33 cellular contexts compared by ENCODE assay signal in genomic region chr9:128141604-128142003, GRCh38. TPM values are rescaled to one million over a fixed set of nuclear protein-coding genes. Genes with fewer than 3 reads are reported as not detected.
DNase-seq lines count a peak whose midpoint lies in the region; ATAC-seq, FAIRE-seq and TF ChIP-seq lines count a peak whose summit lies in the region.
"Had no signal": no experiment of that assay in that cellular context is flagged by ENCODE, and none has a peak within 500 bp of the region (broad histone marks: within the 10 kb centered on the region; RNA-seq: fewer than 3 reads in every experiment).

No MANE protein-coding gene starts in this region.

- ATAC-seq in RWPE2 (ENCODE audit: low read depth), result no peak
- no peak for ATAC-seq in HepG2
- ATAC-seq: GM23338; pancreas; stimulated activated naive CD8-positive, alpha-beta T cell treated with anti-CD3 and anti-CD28 coated beads, Interleukin-15, Interleukin-2, amounts not matched to agents 100 U/mL and 50 U/mL, for 24 hours; upper lobe of right lung had no signal

- H3K18ac ChIP-seq in mesendoderm (ENCODE audit: low read length), result no peak overlapping the region

- no peak overlapping the region for H4K8ac ChIP-seq in mesendoderm (ENCODE audit: low read depth, low read length)

- FAIRE-seq in HepG2 (lab: Jason Lieb, UNC), result no peak
- FAIRE-seq: GM19239, pancreas had no signal

- no peaks in the 10 kb centered on the region for H3K9me3 ChIP-seq in left ventricle myocardium inferior (replicated peaks)
- H3K9me3 ChIP-seq in right atrium auricular region, result no peaks in the 10 kb centered on the region
- no peaks in the 10 kb centered on the region for H3K9me3 ChIP-seq in RWPE2 (ENCODE audit: severe bottlenecking)
- H3K9me3 ChIP-seq in HepG2 (ENCODE audit: low read length), result no peaks in the 10 kb centered on the region
- H3K9me3 ChIP-seq: BLaER1 treated with 17β-estradiol and CSF1 and Interleukin-3, amounts not matched to agents 10 nM and 100 nM; Caco-2; heart left ventricle; pancreas; upper lobe of right lung had no signal

- H4K20me1 ChIP-seq in HepG2 (ENCODE audit: insufficient read depth, low read length), result no peaks in the 10 kb centered on the region

- DNase-seq in left ventricle myocardium inferior (no peak), right atrium auricular region (ENCODE audit: low spot score) (no peak), RWPE2 (ENCODE audit: low spot score) (peak; percentile 6), HepG2 (ENCODE audit: low spot score) (no peak), mesendoderm (no peak), NOMO-1 (lab: John Stamatoyannopoulos, UW; ENCODE audit: unreplicated experiment in 2 of 2) (no peak), NCI-H1105 (lab: John Stamatoyannopoulos, UW) (no peak)
- DNase-seq: activated CD4-positive, alpha-beta T cell treated with anti-CD3 and anti-CD28 coated beads, Interleukin-2, amount 50 U/mL, for 48 hours; activated naive CD8-positive, alpha-beta T cell treated with anti-CD3 and anti-CD28 coated beads, Interleukin-2, amount 50 U/mL, for 24 hours; activated T-cell treated with anti-CD3 and anti-CD28 coated beads for 4 hours; Caco-2; central memory CD4-positive, alpha-beta T cell; DMS79; HFFc6; kidney glomerular epithelial cell; NCI-H1092; NCI-H187; NCI-H510A; nephron progenitor cell; retina; RPMI8226; stimulated activated CD4-positive, alpha-beta T cell treated with anti-CD3 and anti-CD28 coated beads, Interleukin-1b, Interleukin-23, amount 100 ng/mL, for 48 hours; stimulated activated naive CD8-positive, alpha-beta T cell treated with anti-CD3 and anti-CD28 coated beads, Interleukin-15, Interleukin-2, amounts not matched to agents 100 U/mL and 50 U/mL, for 24 hours; upper lobe of right lung had no signal

- H3K4me3 ChIP-seq in left ventricle myocardium inferior (no peak overlapping the region), right atrium auricular region (no peak overlapping the region), RWPE2 (ENCODE audit: severe bottlenecking) (no peak overlapping the region), HepG2 (replicated peaks in 1 of 3; ENCODE audit: insufficient read depth in 1 of 3, low read depth in 2 of 3, low read length in 3 of 3) (no peak overlapping the region), mesendoderm (ENCODE audit: low read length) (no peak overlapping the region)
- H3K4me3 ChIP-seq: BLaER1 treated with 17β-estradiol and CSF1 and Interleukin-3, amounts not matched to agents 10 nM and 100 nM; GM23338; heart left ventricle; pancreas; smooth muscle cell; upper lobe of right lung had no signal

- 100% methylated on average over 3 of the region's 3 CpGs for WGBS in HepG2 (ENCODE audit: low lambda C conversion rate)
- no CpG with 5 or more reads among the region's 3 CpGs for WGBS in mesendoderm (ENCODE audit: extremely low coverage, insufficient coverage, low lambda C conversion rate)

- CTCF ChIA-PET in HepG2 (lab: Yijun Ruan, JAX; ENCODE audit: low intra/inter-chr PET ratio, low total read pairs), result no interaction called here

- BruUV-seq in HepG2 (replicated peaks; lab: Mats Ljungman, UMichigan), result no TSS peak

- POLR2A ChIA-PET in HepG2 (lab: Yijun Ruan, JAX), result interaction anchor here (1.1 to 2.2 kb wide), 2 partner anchors 9 to 18 kb away, joined by 3 to 7 read pairs; partner anchors contain the start of gene BBLN

- no peaks in the 10 kb centered on the region for H3K36me3 ChIP-seq in left ventricle myocardium inferior
- H3K36me3 ChIP-seq in right atrium auricular region, result no peaks in the 10 kb centered on the region
- no peaks in the 10 kb centered on the region for H3K36me3 ChIP-seq in RWPE2 (ENCODE audit: low read depth)
- no peaks in the 10 kb centered on the region for H3K36me3 ChIP-seq in HepG2 (replicated peaks in 1 of 2; ENCODE audit: control insufficient read depth in 1 of 2, insufficient read depth in 2 of 2, low read length in 2 of 2)
- H3K36me3 ChIP-seq in mesendoderm (ENCODE audit: control insufficient read depth, insufficient read depth, low read length), result no peaks in the 10 kb centered on the region
- H3K36me3 ChIP-seq: BLaER1 treated with 17β-estradiol and CSF1 and Interleukin-3, amounts not matched to agents 10 nM and 100 nM; heart left ventricle; pancreas; upper lobe of right lung had no signal

- peak overlapping the region; percentile 39; the same call in 1 of the 2 replicates for H3K4me2 ChIP-seq in HepG2 (ENCODE audit: low read depth, low read length)
- H3K4me2 ChIP-seq in mesendoderm (ENCODE audit: low read length), result no peak overlapping the region
- H3K4me2 ChIP-seq: GM23338, smooth muscle cell had no signal

- no peaks in the 10 kb centered on the region for H3K79me1 ChIP-seq in mesendoderm (ENCODE audit: low read length)

- H3K27ac ChIP-seq in left ventricle myocardium inferior (replicated peaks) (peak overlapping the region; percentile 59), right atrium auricular region (no peak overlapping the region), RWPE2 (ENCODE audit: poor library complexity, severe bottlenecking) (no peak overlapping the region), HepG2 (ENCODE audit: extremely low read length, insufficient read depth, low read length) (no peak overlapping the region), mesendoderm (ENCODE audit: low read depth, low read length) (no peak overlapping the region)
- H3K27ac ChIP-seq: BLaER1 treated with 17β-estradiol and CSF1 and Interleukin-3, amounts not matched to agents 10 nM and 100 nM; pancreas; upper lobe of right lung had no signal

- H3K56ac ChIP-seq in mesendoderm (ENCODE audit: low read length), result no peak overlapping the region

- TF ChIP-seq EP300 in HepG2 (IDR thresholded peaks at IDR 0.05; ENCODE audit: low read depth in 2 of 2, low read length in 2 of 2) (no peak), HepG2 (CRISPR knock-in tag; IDR thresholded peaks at IDR 0.05; ENCODE audit: borderline replicate concordance) (no peak)

- TF ChIP-seq RAD21 in HepG2 (CRISPR knock-in tag; IDR thresholded peaks at IDR 0.05), result no peak

- in situ Hi-C loops in HepG2 (cut with HindIII; ENCODE audit: extremely low pct_ligation_motif_present, low pct_unique_long_range_greater_than_20kb), result no loop called here

- H2BK15ac ChIP-seq in mesendoderm (replicated peaks; ENCODE audit: low read depth), result no peak overlapping the region

- H4K5ac ChIP-seq in mesendoderm (ENCODE audit: low read length), result no peak overlapping the region

- H3K79me2 ChIP-seq in HepG2 (ENCODE audit: insufficient read depth, low read length), result no peaks in the 10 kb centered on the region
- no peaks in the 10 kb centered on the region for H3K79me2 ChIP-seq in mesendoderm (ENCODE audit: control insufficient read depth, insufficient read depth, low read length)

- no peak overlapping the region for H2BK5ac ChIP-seq in mesendoderm (ENCODE audit: low read length)

- no peak overlapping the region for H3K4ac ChIP-seq in mesendoderm (ENCODE audit: low read depth, low read length)

- TF ChIP-seq CTCF in left ventricle myocardium inferior (IDR thresholded peaks at IDR 0.05; ENCODE audit: borderline replicate concordance) (no peak), right atrium auricular region (IDR thresholded peaks at IDR 0.05) (no peak), RWPE2 (IDR thresholded peaks at IDR 0.05; ENCODE audit: poor library complexity, severe bottlenecking) (no peak), HepG2 (CRISPR knock-in tag; IDR thresholded peaks at IDR 0.05) (no peak)

- H2AK5ac ChIP-seq in mesendoderm (ENCODE audit: low read length), result no peak overlapping the region

- no peak for TF ChIP-seq POLR2A in HepG2 (IDR thresholded peaks at IDR 0.05; ENCODE audit: insufficient read depth in 1 of 2, low read depth in 2 of 2, low read length in 2 of 2)

- H3K4me1 ChIP-seq in left ventricle myocardium inferior, result peaks cover 14% of the 10 kb centered on the region
- H3K4me1 ChIP-seq in right atrium auricular region, result no peaks in the 10 kb centered on the region
- H3K4me1 ChIP-seq in RWPE2 (ENCODE audit: insufficient read depth, poor library complexity, severe bottlenecking), result peaks cover 20% of the 10 kb centered on the region
- peaks cover 59% of the 10 kb centered on the region for H3K4me1 ChIP-seq in HepG2 (ENCODE audit: insufficient read depth, low read length)
- H3K4me1 ChIP-seq in mesendoderm (ENCODE audit: control insufficient read depth, low read depth, low read length), result no peaks in the 10 kb centered on the region
- H3K4me1 ChIP-seq: pancreas, upper lobe of right lung had no signal

- no peaks in the 10 kb centered on the region for H3K27me3 ChIP-seq in left ventricle myocardium inferior (ENCODE audit: low read depth)
- no peaks in the 10 kb centered on the region for H3K27me3 ChIP-seq in right atrium auricular region
- no peaks in the 10 kb centered on the region for H3K27me3 ChIP-seq in RWPE2 (ENCODE audit: insufficient read depth, poor library complexity, severe bottlenecking)
- peaks cover 0 to 25% of the 10 kb centered on the region in 2 experiments; a peak in 3 of 5 replicates for H3K27me3 ChIP-seq in HepG2 (ENCODE audit: control insufficient read depth in 1 of 2, insufficient read depth in 2 of 2, low read length in 2 of 2)
- no peaks in the 10 kb centered on the region for H3K27me3 ChIP-seq in mesendoderm (ENCODE audit: insufficient read depth, low read length, poor library complexity)
- H3K27me3 ChIP-seq: heart left ventricle, pancreas, upper lobe of right lung had no signal

- H2AFZ ChIP-seq in HepG2 (ENCODE audit: low read length), result no peak overlapping the region
- H2AFZ ChIP-seq: GM23338 had no signal

- H2BK120ac ChIP-seq in mesendoderm (ENCODE audit: low read depth, low read length), result no peak overlapping the region

- H3K9ac ChIP-seq in HepG2 (ENCODE audit: insufficient read depth, low read depth, low read length) (no peak overlapping the region), mesendoderm (ENCODE audit: low read length) (no peak overlapping the region)
- H3K9ac ChIP-seq: BLaER1 treated with 17β-estradiol and CSF1 and Interleukin-3, amounts not matched to agents 10 nM and 100 nM had no signal

- intact Hi-C loops in left ventricle myocardium inferior (cut with micrococcal nuclease) (no loop called here), HepG2 (cut with micrococcal nuclease; ENCODE audit: unreplicated experiment) (no loop called here)

- no peak overlapping the region for H3K23ac ChIP-seq in mesendoderm (ENCODE audit: low read length)

RNA-seq across cellular contexts. Expression of gene LCN2, which starts 7.6 kb away (rescaled TPM):
- total RNA-seq in left ventricle myocardium inferior (not detected), right atrium auricular region (not detected), HepG2 (2016; rRNA removed; fragmentation: Illumina TruSeq; extraction: Trizol) (0.34 and 0.38 TPM in 2 replicates)
- total RNA-seq in HepG2 (2016; cell fraction: cytosol; rRNA removed; fragmentation: Illumina TruSeq; extraction: Trizol; ENCODE audit: low read depth), result 0.40 TPM in 1 of 2 replicates, not detected in the other
- total RNA-seq in HepG2 (2016; cell fraction: insoluble cytoplasmic fraction; rRNA removed; fragmentation: Illumina TruSeq; extraction: Trizol), result 0.24 TPM in 1 of 2 replicates, not detected in the other
- total RNA-seq in HepG2 (2016; cell fraction: membrane; rRNA removed; fragmentation: Illumina TruSeq; extraction: Trizol), result 0.34 and 0.38 TPM in 2 replicates
- total RNA-seq in HepG2 (2016; cell fraction: nucleus; rRNA removed; fragmentation: Illumina TruSeq; extraction: Trizol), result not detected in 2 replicates
- polyA plus RNA-seq in HepG2 (2011; rRNA removed), result 1.4 and 2.3 TPM in 2 replicates
- polyA plus RNA-seq in HepG2 (2011; cell fraction: cytosol; rRNA removed), result 0.93 and 2.4 TPM in 2 replicates
- 4.4 and 6.2 TPM in 2 replicates for polyA plus RNA-seq in HepG2 (2011; cell fraction: nucleus; rRNA removed)
- 1.5 and 1.7 TPM in 2 replicates for polyA plus RNA-seq in HepG2 (2012)
- 0.69 and 0.92 TPM in 2 replicates for polyA plus RNA-seq in HepG2 (2016; cell fraction: cytosol; fragmentation: Illumina TruSeq; extraction: Trizol; ENCODE audit: low read depth)
- 0.71 and 0.76 TPM in 2 replicates for polyA plus RNA-seq in HepG2 (2016; cell fraction: insoluble cytoplasmic fraction; fragmentation: Illumina TruSeq; extraction: Trizol; ENCODE audit: low read depth)
- polyA plus RNA-seq in HepG2 (2016; cell fraction: membrane; fragmentation: Illumina TruSeq; extraction: Trizol; ENCODE audit: low read depth), result 0.49 and 0.63 TPM in 2 replicates
- 1.7 and 3.0 TPM in 2 replicates for polyA plus RNA-seq in HepG2 (2016; cell fraction: nucleus; fragmentation: Illumina TruSeq; extraction: Trizol; ENCODE audit: insufficient read depth, low read depth)
- polyA minus RNA-seq in HepG2 (2011; rRNA and poly(A)+ RNA removed; ENCODE audit: low replicate concordance), result 0.44 and 0.52 TPM in 2 replicates
- 0.99 TPM in 1 of 2 replicates, not detected in the other for polyA minus RNA-seq in HepG2 (2011; cell fraction: cytosol; rRNA and poly(A)+ RNA removed)
- polyA minus RNA-seq in HepG2 (2011; cell fraction: nucleus; rRNA and poly(A)+ RNA removed), result not detected in 2 replicates
- polyA plus RNA-seq in mesendoderm (2013, experiment 1 of 2), result 0.58 TPM
- polyA plus RNA-seq in mesendoderm (2013, experiment 2 of 2), result 0.48 TPM
- total RNA-seq: Caco-2; fibroblast of villous mesenchyme; GM23338; HFFc6; lung microvascular endothelial cell; smooth muscle cell; T-helper 1 cell treated with Interleukin-12 subunit alpha and Interleukin-12 subunit beta and Interleukin-4 antibody, amounts not matched to agents 30 ng/mL and 1 ng/mL, for 36 hours had no signal
- polyA plus RNA-seq: smooth muscle cell had no signal

RNA-seq across cellular contexts. Expression of gene PTGES2, which starts 14.1 kb away (rescaled TPM):
- 141 TPM for total RNA-seq in left ventricle myocardium inferior
- 100 to 1,000 TPM; 114 to 118 TPM for total RNA-seq in right atrium auricular region
- 68.5 and 79.8 TPM in 2 replicates for total RNA-seq in HepG2 (2016; rRNA removed; fragmentation: Illumina TruSeq; extraction: Trizol)
- 176 and 179 TPM in 2 replicates for total RNA-seq in HepG2 (2016; cell fraction: cytosol; rRNA removed; fragmentation: Illumina TruSeq; extraction: Trizol; ENCODE audit: low read depth)
- 65.6 and 85.2 TPM in 2 replicates for total RNA-seq in HepG2 (2016; cell fraction: insoluble cytoplasmic fraction; rRNA removed; fragmentation: Illumina TruSeq; extraction: Trizol)
- 80.3 and 84.6 TPM in 2 replicates for total RNA-seq in HepG2 (2016; cell fraction: membrane; rRNA removed; fragmentation: Illumina TruSeq; extraction: Trizol)
- 40.6 and 44.2 TPM in 2 replicates for total RNA-seq in HepG2 (2016; cell fraction: nucleus; rRNA removed; fragmentation: Illumina TruSeq; extraction: Trizol)
- polyA plus RNA-seq in HepG2 (2011; rRNA removed), result 63.7 and 67.2 TPM in 2 replicates
- 53.6 and 85.6 TPM in 2 replicates for polyA plus RNA-seq in HepG2 (2011; cell fraction: cytosol; rRNA removed)
- 128 and 148 TPM in 2 replicates for polyA plus RNA-seq in HepG2 (2011; cell fraction: nucleus; rRNA removed)
- 39.6 and 40.6 TPM in 2 replicates for polyA plus RNA-seq in HepG2 (2012)
- polyA plus RNA-seq in HepG2 (2016; cell fraction: cytosol; fragmentation: Illumina TruSeq; extraction: Trizol; ENCODE audit: low read depth), result 61.1 and 71.8 TPM in 2 replicates
- 67.8 and 88.5 TPM in 2 replicates for polyA plus RNA-seq in HepG2 (2016; cell fraction: insoluble cytoplasmic fraction; fragmentation: Illumina TruSeq; extraction: Trizol; ENCODE audit: low read depth)
- 68.9 and 78.2 TPM in 2 replicates for polyA plus RNA-seq in HepG2 (2016; cell fraction: membrane; fragmentation: Illumina TruSeq; extraction: Trizol; ENCODE audit: low read depth)
- 101 and 105 TPM in 2 replicates for polyA plus RNA-seq in HepG2 (2016; cell fraction: nucleus; fragmentation: Illumina TruSeq; extraction: Trizol; ENCODE audit: insufficient read depth, low read depth)
- polyA minus RNA-seq in HepG2 (2011; rRNA and poly(A)+ RNA removed; ENCODE audit: low replicate concordance), result 109 and 143 TPM in 2 replicates
- 29.5 and 39.2 TPM in 2 replicates for polyA minus RNA-seq in HepG2 (2011; cell fraction: cytosol; rRNA and poly(A)+ RNA removed)
- polyA minus RNA-seq in HepG2 (2011; cell fraction: nucleus; rRNA and poly(A)+ RNA removed), result 39.4 and 44.6 TPM in 2 replicates
- 52.1 TPM for polyA plus RNA-seq in mesendoderm (2013, experiment 1 of 2)
- 53.5 TPM for polyA plus RNA-seq in mesendoderm (2013, experiment 2 of 2)

RNA-seq across cellular contexts. Expression of gene BBLN, which starts 18.5 kb away (rescaled TPM):
- total RNA-seq in left ventricle myocardium inferior (52.5 TPM), right atrium auricular region (100 to 1,000 TPM; 219 to 362 TPM), HepG2 (2016; rRNA removed; fragmentation: Illumina TruSeq; extraction: Trizol) (22.2 and 33.1 TPM in 2 replicates)
- total RNA-seq in HepG2 (2016; cell fraction: cytosol; rRNA removed; fragmentation: Illumina TruSeq; extraction: Trizol; ENCODE audit: low read depth), result 146 and 177 TPM in 2 replicates
- 17.4 and 30.2 TPM in 2 replicates for total RNA-seq in HepG2 (2016; cell fraction: insoluble cytoplasmic fraction; rRNA removed; fragmentation: Illumina TruSeq; extraction: Trizol)
- total RNA-seq in HepG2 (2016; cell fraction: membrane; rRNA removed; fragmentation: Illumina TruSeq; extraction: Trizol), result 86.9 and 114 TPM in 2 replicates
- 11.7 and 11.9 TPM in 2 replicates for total RNA-seq in HepG2 (2016; cell fraction: nucleus; rRNA removed; fragmentation: Illumina TruSeq; extraction: Trizol)
- 27.6 and 29.5 TPM in 2 replicates for polyA plus RNA-seq in HepG2 (2011; rRNA removed)
- polyA plus RNA-seq in HepG2 (2011; cell fraction: cytosol; rRNA removed), result 25.8 and 50.8 TPM in 2 replicates
- 19.2 and 22.8 TPM in 2 replicates for polyA plus RNA-seq in HepG2 (2011; cell fraction: nucleus; rRNA removed)
- polyA plus RNA-seq in HepG2 (2012), result 13.4 and 25.7 TPM in 2 replicates
- 235 and 253 TPM in 2 replicates for polyA plus RNA-seq in HepG2 (2016; cell fraction: cytosol; fragmentation: Illumina TruSeq; extraction: Trizol; ENCODE audit: low read depth)
- polyA plus RNA-seq in HepG2 (2016; cell fraction: insoluble cytoplasmic fraction; fragmentation: Illumina TruSeq; extraction: Trizol; ENCODE audit: low read depth), result 19.0 and 25.9 TPM in 2 replicates
- 124 and 129 TPM in 2 replicates for polyA plus RNA-seq in HepG2 (2016; cell fraction: membrane; fragmentation: Illumina TruSeq; extraction: Trizol; ENCODE audit: low read depth)
- polyA plus RNA-seq in HepG2 (2016; cell fraction: nucleus; fragmentation: Illumina TruSeq; extraction: Trizol; ENCODE audit: insufficient read depth, low read depth), result 21.4 TPM in 2 replicates
- polyA minus RNA-seq in HepG2 (2011; rRNA and poly(A)+ RNA removed; ENCODE audit: low replicate concordance), result 17.1 and 32.9 TPM in 2 replicates
- polyA minus RNA-seq in HepG2 (2011; cell fraction: cytosol; rRNA and poly(A)+ RNA removed), result 13.6 and 21.6 TPM in 2 replicates
- 4.8 and 7.1 TPM in 2 replicates for polyA minus RNA-seq in HepG2 (2011; cell fraction: nucleus; rRNA and poly(A)+ RNA removed)
- 55.7 TPM for polyA plus RNA-seq in mesendoderm (2013, experiment 1 of 2)
- 57.0 TPM for polyA plus RNA-seq in mesendoderm (2013, experiment 2 of 2)

RNA-seq across cellular contexts. Expression of gene CIZ1, which starts 49.8 kb away (rescaled TPM):
- total RNA-seq in left ventricle myocardium inferior (74.9 TPM), right atrium auricular region (10 to 100 TPM; 41.6 to 45.9 TPM), HepG2 (2016; rRNA removed; fragmentation: Illumina TruSeq; extraction: Trizol) (25.8 and 30.6 TPM in 2 replicates)
- 36.1 and 38.7 TPM in 2 replicates for total RNA-seq in HepG2 (2016; cell fraction: cytosol; rRNA removed; fragmentation: Illumina TruSeq; extraction: Trizol; ENCODE audit: low read depth)
- total RNA-seq in HepG2 (2016; cell fraction: insoluble cytoplasmic fraction; rRNA removed; fragmentation: Illumina TruSeq; extraction: Trizol), result 18.6 and 29.5 TPM in 2 replicates
- 57.5 and 63.8 TPM in 2 replicates for total RNA-seq in HepG2 (2016; cell fraction: membrane; rRNA removed; fragmentation: Illumina TruSeq; extraction: Trizol)
- 29.5 and 33.7 TPM in 2 replicates for total RNA-seq in HepG2 (2016; cell fraction: nucleus; rRNA removed; fragmentation: Illumina TruSeq; extraction: Trizol)
- polyA plus RNA-seq in HepG2 (2011; rRNA removed), result 50.3 and 54.7 TPM in 2 replicates
- 20.5 and 28.3 TPM in 2 replicates for polyA plus RNA-seq in HepG2 (2011; cell fraction: cytosol; rRNA removed)
- 114 and 121 TPM in 2 replicates for polyA plus RNA-seq in HepG2 (2011; cell fraction: nucleus; rRNA removed)
- 52.9 and 73.1 TPM in 2 replicates for polyA plus RNA-seq in HepG2 (2012)
- polyA plus RNA-seq in HepG2 (2016; cell fraction: cytosol; fragmentation: Illumina TruSeq; extraction: Trizol; ENCODE audit: low read depth), result 70.7 and 77.7 TPM in 2 replicates
- 39.9 and 54.4 TPM in 2 replicates for polyA plus RNA-seq in HepG2 (2016; cell fraction: insoluble cytoplasmic fraction; fragmentation: Illumina TruSeq; extraction: Trizol; ENCODE audit: low read depth)
- 97.4 and 105 TPM in 2 replicates for polyA plus RNA-seq in HepG2 (2016; cell fraction: membrane; fragmentation: Illumina TruSeq; extraction: Trizol; ENCODE audit: low read depth)
- polyA plus RNA-seq in HepG2 (2016; cell fraction: nucleus; fragmentation: Illumina TruSeq; extraction: Trizol; ENCODE audit: insufficient read depth, low read depth), result 115 and 119 TPM in 2 replicates
- 51.1 and 193 TPM in 2 replicates for polyA minus RNA-seq in HepG2 (2011; rRNA and poly(A)+ RNA removed; ENCODE audit: low replicate concordance)
- polyA minus RNA-seq in HepG2 (2011; cell fraction: cytosol; rRNA and poly(A)+ RNA removed), result 20.0 and 26.1 TPM in 2 replicates
- 18.0 and 23.8 TPM in 2 replicates for polyA minus RNA-seq in HepG2 (2011; cell fraction: nucleus; rRNA and poly(A)+ RNA removed)
- 108 TPM for polyA plus RNA-seq in mesendoderm (2013, experiment 1 of 2)
- 110 TPM for polyA plus RNA-seq in mesendoderm (2013, experiment 2 of 2)
